In the genomic region with DNA sequence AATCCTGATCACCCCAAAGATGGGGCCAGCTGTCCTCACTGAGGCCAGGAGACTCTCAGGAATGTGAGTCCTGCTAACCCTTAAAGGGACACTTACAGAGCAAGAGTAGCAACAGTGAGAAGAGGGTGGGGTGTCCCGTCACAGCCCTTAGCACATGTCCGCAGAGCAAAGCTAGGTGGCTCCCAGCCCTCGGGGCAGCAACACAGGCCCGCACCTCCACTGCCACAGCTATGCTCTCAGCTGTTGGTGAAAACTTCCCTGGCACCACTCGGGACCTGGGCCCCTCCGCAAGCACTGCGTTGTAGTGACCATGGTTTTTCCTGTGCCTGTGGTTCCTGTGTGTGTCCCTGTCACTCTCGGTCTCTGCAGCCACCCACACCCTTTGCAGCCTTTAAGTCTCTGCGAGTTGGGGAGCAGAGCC, we compare ENCODE assay signal across 9 cellular contexts.
A peak's percentile ranks its signal among the peaks of the same experiment; 100 is the strongest.
DNase-seq lines count a peak whose midpoint lies in the region; ATAC-seq and TF ChIP-seq lines count a peak whose summit lies in the region.
"Had no signal": no experiment of that assay in that cellular context is flagged by ENCODE, and none has a peak within 500 bp of the region (broad histone marks: within the 10 kb centered on the region; RNA-seq: fewer than 3 reads in every experiment).

No MANE protein-coding gene starts in this region.

- intact Hi-C loops in activated CD4-positive, alpha-beta T cell treated with anti-CD3 and anti-CD28 coated beads, Interleukin-2, amount 10 ng/mL, durations not matched to agents 24 days and 14 days (cut with micrococcal nuclease), result loop anchor here (1.0 to 10.0 kb wide), 3 partner anchors 9 to 166 kb away; a partner anchor contains a TSS
- intact Hi-C loops in breast epithelium (cut with DNase I; ENCODE audit: low total_unique reads) (no loop called here), transverse colon (cut with DNase I; ENCODE audit: low total_unique reads) (no loop called here)

- ATAC-seq in memory B cell (ENCODE audit: low read depth) (no peak), HG02840 (IDR thresholded peaks at IDR 0.05; ENCODE audit: low FRiP score, unreplicated experiment) (no peak)

- no peak for TF ChIP-seq EP300 in transverse colon (IDR thresholded peaks at IDR 0.05; ENCODE audit: low read depth)

- no peaks in the 10 kb centered on the region for H3K27me3 ChIP-seq in breast epithelium
- no peaks in the 10 kb centered on the region for H3K27me3 ChIP-seq in transverse colon
- H3K27me3 ChIP-seq: cardiac muscle cell had no signal

- H3K9me3 Mint-ChIP-seq in activated CD4-positive, alpha-beta T cell treated with anti-CD3 and anti-CD28 coated beads, Interleukin-2, amount 10 ng/mL, durations not matched to agents 24 days and 14 days, result peaks cover 5% of the 10 kb centered on the region
- peaks cover 1% of the 10 kb centered on the region for H3K9me3 Mint-ChIP-seq in memory B cell

- WGBS in transverse colon (ENCODE audit: low coverage in 1 of 2), 2 donors, result 64% methylated on average over 9 of the region's 9 CpGs; no CpG with 5 or more reads in 1 of the 2 donors

- no peak for TF ChIP-seq POLR2A in breast epithelium (IDR thresholded peaks at IDR 0.05)
- TF ChIP-seq POLR2A in transverse colon (IDR thresholded peaks at IDR 0.05), result no peak

- H3K27ac ChIP-seq in breast epithelium, result no peak overlapping the region
- H3K27ac ChIP-seq in transverse colon, result peak overlapping the region in 2 of 4 donors; percentile 3 to 55
- H3K27ac ChIP-seq: cardiac muscle cell had no signal

- H3K27me3 Mint-ChIP-seq in activated CD4-positive, alpha-beta T cell treated with anti-CD3 and anti-CD28 coated beads, Interleukin-2, amount 10 ng/mL, durations not matched to agents 24 days and 14 days, result peaks cover 24% of the 10 kb centered on the region
- H3K27me3 Mint-ChIP-seq in memory B cell, result peaks cover 11% of the 10 kb centered on the region

- no peaks in the 10 kb centered on the region for H3K36me3 ChIP-seq in breast epithelium
- H3K36me3 ChIP-seq in transverse colon, result no peaks in the 10 kb centered on the region
- H3K36me3 ChIP-seq: cardiac muscle cell had no signal

- TF ChIP-seq CTCF in breast epithelium (IDR thresholded peaks at IDR 0.05), result no peak
- no peak for TF ChIP-seq CTCF in transverse colon (IDR thresholded peaks at IDR 0.05)

- peaks cover 18% of the 10 kb centered on the region for H3K4me1 Mint-ChIP-seq in activated CD4-positive, alpha-beta T cell treated with anti-CD3 and anti-CD28 coated beads, Interleukin-2, amount 10 ng/mL, durations not matched to agents 24 days and 14 days
- H3K4me1 Mint-ChIP-seq in memory B cell, result peaks cover 16% of the 10 kb centered on the region

- H3K4me3 ChIP-seq in breast epithelium (peak overlapping the region; percentile 38 to 64 (median 45)), transverse colon (peak overlapping the region; percentile 1 to 51 (median 19))

- in situ Hi-C loops in transverse colon (cut with MboI; ENCODE audit: low pct_ligation_motif_present in 1 of 4, low pct_unique_long_range_greater_than_20kb in 1 of 4, low sequenced_read_pairs in 3 of 4), result no loop called here

- H3K27ac Mint-ChIP-seq in activated CD4-positive, alpha-beta T cell treated with anti-CD3 and anti-CD28 coated beads, Interleukin-2, amount 10 ng/mL, durations not matched to agents 24 days and 14 days, result no peak overlapping the region
- no peak overlapping the region for H3K27ac Mint-ChIP-seq in memory B cell

- H3K9me3 ChIP-seq in breast epithelium (no peaks in the 10 kb centered on the region), transverse colon (no peaks in the 10 kb centered on the region)

- peak overlapping the region; percentile 87 for H3K4me3 Mint-ChIP-seq in activated CD4-positive, alpha-beta T cell treated with anti-CD3 and anti-CD28 coated beads, Interleukin-2, amount 10 ng/mL, durations not matched to agents 24 days and 14 days
- peak overlapping the region; percentile 85 for H3K4me3 Mint-ChIP-seq in memory B cell

- DNase-seq in activated CD4-positive, alpha-beta T cell treated with anti-CD3 and anti-CD28 coated beads, Interleukin-2, amount 10 ng/mL, durations not matched to agents 24 days and 14 days, result no peak
- no peak for DNase-seq in activated CD4-positive, alpha-beta T cell treated with anti-CD3 and anti-CD28 coated beads, Interleukin-2, amount 50 U/mL, for 48 hours
- DNase-seq in breast epithelium (ENCODE audit: low spot score in 2 of 2) (no peak), memory B cell (ENCODE audit: low spot score in 2 of 2) (no peak), transverse colon (no peak), HUDEP-2 (lab: John Stamatoyannopoulos, UW; ENCODE audit: unreplicated experiment in 76 of 76) (no peak), HuH-7 (ENCODE audit: low spot score) (no peak)

- H3K4me1 ChIP-seq in breast epithelium (no peaks in the 10 kb centered on the region), transverse colon (peaks cover 0 to 13% (median 7%) of the 10 kb centered on the region in 4 donors)

- no peaks in the 10 kb centered on the region for H3K36me3 Mint-ChIP-seq in activated CD4-positive, alpha-beta T cell treated with anti-CD3 and anti-CD28 coated beads, Interleukin-2, amount 10 ng/mL, durations not matched to agents 24 days and 14 days (ENCODE audit: low read depth)
- no peaks in the 10 kb centered on the region for H3K36me3 Mint-ChIP-seq in memory B cell
